9 cellular contexts compared by ENCODE assay signal in genomic region chr2:28134262-28134812, GRCh38.
DNase-seq lines count a peak whose midpoint lies in the region; ATAC-seq and TF ChIP-seq lines count a peak whose summit lies in the region.
"Had no signal": no experiment of that assay in that cellular context is flagged by ENCODE, and none has a peak within 500 bp of the region (broad histone marks: within the 10 kb centered on the region; RNA-seq: fewer than 3 reads in every experiment).

No MANE protein-coding gene starts in this region.

- no peak for TF ChIP-seq POLR2A in thyroid gland (IDR thresholded peaks at IDR 0.05)

- H3K4me1 Mint-ChIP-seq in activated CD8-positive, alpha-beta memory T cell treated with anti-CD3 and anti-CD28 coated beads, Interleukin-2, amount 10 ng/mL, durations not matched to agents 7 days and 5 days, result peaks cover 29% of the 10 kb centered on the region
- H3K4me1 Mint-ChIP-seq in T-cell, result peaks cover 22 to 43% (median 23%) of the 10 kb centered on the region in 3 donors

- no peak overlapping the region for H3K4me3 Mint-ChIP-seq in activated CD8-positive, alpha-beta memory T cell treated with anti-CD3 and anti-CD28 coated beads, Interleukin-2, amount 10 ng/mL, durations not matched to agents 7 days and 5 days
- peak overlapping the region in 1 of 3 donors; percentile 16 for H3K4me3 Mint-ChIP-seq in T-cell

- H3K27me3 ChIP-seq in thyroid gland, result no peaks in the 10 kb centered on the region

- POLR2A ChIA-PET in T-cell (lab: Charles Lee), result interaction anchor here (0.5 to 0.6 kb wide), 2 partner anchors 130 to 399 kb away, joined by 3 to 6 read pairs; no protein-coding TSS in a partner anchor

- peak; percentile 45 for ATAC-seq in activated CD8-positive, alpha-beta memory T cell treated with anti-CD3 and anti-CD28 coated beads, Interleukin-2, amount 10 ng/mL, durations not matched to agents 7 days and 5 days
- ATAC-seq in T-cell (replicated peaks in 1 of 4) (peak in 3 of 4 experiments; percentile 26 to 75 (median 50)), left ventricle myocardium superior (peak; percentile 84), GM19324 (IDR thresholded peaks at IDR 0.05; ENCODE audit: low FRiP score, unreplicated experiment) (no peak), HG03139 (IDR thresholded peaks at IDR 0.05; ENCODE audit: unreplicated experiment) (no peak)

- H3K4me1 ChIP-seq in thyroid gland, result peaks cover 31 to 55% of the 10 kb centered on the region in 2 donors

- WGBS in thyroid gland, 2 donors, result 38 to 51% methylated on average over 4 of the region's 4 CpGs

- CTCF ChIA-PET in activated CD8-positive, alpha-beta memory T cell treated with anti-CD3 and anti-CD28 coated beads, Interleukin-2, amount 10 ng/mL, durations not matched to agents 7 days and 5 days (lab: Charles Lee), result interaction anchor here (1.0 kb wide), 1 partner anchor 21 kb away, joined by 3 read pairs; no protein-coding TSS in a partner anchor
- CTCF ChIA-PET in T-cell (lab: Charles Lee), result interaction anchor here (0.6 to 0.7 kb wide), 4 partner anchors 88 to 426 kb away, joined by 3 to 5 read pairs (median 3); no protein-coding TSS in a partner anchor

- peak overlapping the region; percentile 1 to 46 (median 19) for H3K27ac ChIP-seq in thyroid gland

- H3K4me3 ChIP-seq in thyroid gland (replicated peaks in 1 of 3), result no peak overlapping the region

- TF ChIP-seq CTCF in thyroid gland (IDR thresholded peaks at IDR 0.05), result no peak

- DNase-seq in activated CD8-positive, alpha-beta memory T cell treated with anti-CD3 and anti-CD28 coated beads, Interleukin-2, amount 10 ng/mL, durations not matched to agents 7 days and 5 days, result no peak
- DNase-seq in activated CD8-positive, alpha-beta memory T cell treated with anti-CD3 and anti-CD28 coated beads, Interleukin-2, amount 50 U/mL, for 4 hours, result no peak
- DNase-seq in T-cell (no peak), left ventricle myocardium superior (no peak), thyroid gland (peak; percentile 65 to 74), cortex of kidney (lab: John Stamatoyannopoulos, UW) (no peak)
- DNase-seq: NCI-H1092 had no signal

- intact Hi-C loops in left ventricle myocardium superior (cut with micrococcal nuclease) (no loop called here), thyroid gland (cut with DNase I) (no loop called here)

- H3K9me3 Mint-ChIP-seq in activated CD8-positive, alpha-beta memory T cell treated with anti-CD3 and anti-CD28 coated beads, Interleukin-2, amount 10 ng/mL, durations not matched to agents 7 days and 5 days (ENCODE audit: low read depth), result no peaks in the 10 kb centered on the region
- H3K9me3 Mint-ChIP-seq in T-cell, result no peaks in the 10 kb centered on the region

- no peaks in the 10 kb centered on the region for H3K27me3 Mint-ChIP-seq in activated CD8-positive, alpha-beta memory T cell treated with anti-CD3 and anti-CD28 coated beads, Interleukin-2, amount 10 ng/mL, durations not matched to agents 7 days and 5 days
- no peaks in the 10 kb centered on the region for H3K27me3 Mint-ChIP-seq in T-cell

- no peaks in the 10 kb centered on the region for H3K9me3 ChIP-seq in thyroid gland

- peak overlapping the region; percentile 67 for H3K27ac Mint-ChIP-seq in activated CD8-positive, alpha-beta memory T cell treated with anti-CD3 and anti-CD28 coated beads, Interleukin-2, amount 10 ng/mL, durations not matched to agents 7 days and 5 days
- H3K27ac Mint-ChIP-seq in T-cell, result peak overlapping the region; percentile 76 to 82

- peaks cover 34% of the 10 kb centered on the region for H3K36me3 Mint-ChIP-seq in activated CD8-positive, alpha-beta memory T cell treated with anti-CD3 and anti-CD28 coated beads, Interleukin-2, amount 10 ng/mL, durations not matched to agents 7 days and 5 days
- H3K36me3 Mint-ChIP-seq in T-cell, result peaks cover 20% of the 10 kb centered on the region

- no peaks in the 10 kb centered on the region for H3K36me3 ChIP-seq in thyroid gland

Comparison
In these comparisons a context has a peak if more than half of its experiments do, and no peak if none do; other contexts are left out.
1. ATAC-seq: peak in activated CD8-positive, alpha-beta memory T cell treated with anti-CD3 and anti-CD28 coated beads, Interleukin-2, amount 10 ng/mL, durations not matched to agents 7 days and 5 days (single experiment), T-cell (3 of 4) and left ventricle myocardium superior (single experiment); none in GM19324 (single experiment) and HG03139 (single experiment).
2. DNase-seq: peak in thyroid gland (2 of 2); none in activated CD8-positive, alpha-beta memory T cell treated with anti-CD3 and anti-CD28 coated beads, Interleukin-2, amount 10 ng/mL, durations not matched to agents 7 days and 5 days (single experiment), activated CD8-positive, alpha-beta memory T cell treated with anti-CD3 and anti-CD28 coated beads, Interleukin-2, amount 50 U/mL, for 4 hours (single experiment), T-cell (0 of 34), left ventricle myocardium superior (single experiment) and cortex of kidney (single experiment).